In the genomic region with DNA sequence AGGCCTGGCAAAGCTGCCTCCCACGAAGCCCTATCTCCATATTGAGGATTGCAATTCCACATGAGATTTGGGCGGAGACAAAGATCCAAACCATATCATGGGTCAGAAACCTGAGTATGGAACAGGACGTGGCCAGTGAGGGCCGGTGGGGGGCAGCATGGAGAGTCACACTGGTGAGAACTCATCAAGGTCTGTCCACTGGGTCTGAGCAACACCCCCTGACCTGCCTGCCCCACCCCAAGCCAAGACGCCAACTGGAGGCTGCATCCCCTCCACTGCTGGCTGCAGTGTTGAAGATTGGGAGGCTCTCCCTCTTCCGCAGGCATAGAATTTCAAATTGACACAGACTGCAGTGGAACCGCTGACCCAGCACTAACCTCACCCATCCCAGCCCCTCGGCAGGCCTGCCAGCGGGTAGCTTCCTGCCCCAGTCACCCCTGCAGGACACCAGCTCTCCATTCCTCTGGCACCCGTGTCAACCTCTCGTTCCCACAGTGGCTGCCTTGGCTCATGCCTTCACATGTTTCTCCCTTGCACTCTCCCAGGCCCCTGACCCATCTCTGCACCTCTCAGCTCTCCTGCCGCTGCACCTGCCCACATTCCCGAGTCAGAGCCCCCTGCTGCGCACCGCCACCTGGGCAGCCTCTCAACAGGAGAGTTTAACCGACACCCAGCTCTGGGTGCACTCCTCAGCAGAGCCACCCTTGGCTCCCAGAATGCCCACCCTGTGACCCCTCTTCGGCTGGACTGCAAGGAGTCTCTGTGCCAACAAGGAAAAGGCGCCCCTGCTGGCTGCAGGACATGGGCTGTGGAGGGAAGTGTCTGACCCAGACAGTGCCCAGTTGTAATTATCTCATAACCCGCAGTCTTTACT, we compare ENCODE assay signal across 21 cellular contexts. TPM values are rescaled to one million over a fixed set of nuclear protein-coding genes. Genes with fewer than 3 reads are reported as not detected.
DNase-seq lines count a peak whose midpoint lies in the region; ATAC-seq, FAIRE-seq and TF ChIP-seq lines count a peak whose summit lies in the region.
"Had no signal": no experiment of that assay in that cellular context is flagged by ENCODE, and none has a peak within 500 bp of the region (broad histone marks: within the 10 kb centered on the region; RNA-seq: fewer than 3 reads in every experiment).

No MANE protein-coding gene starts in this region.

- peaks cover 3% of the 10 kb centered on the region for H3K4me1 ChIP-seq in RWPE2 (ENCODE audit: insufficient read depth, poor library complexity, severe bottlenecking)
- peaks cover 33% of the 10 kb centered on the region for H3K4me1 ChIP-seq in HepG2 (ENCODE audit: insufficient read depth, low read length)
- no peaks in the 10 kb centered on the region for H3K4me1 ChIP-seq in esophagus squamous epithelium
- H3K4me1 ChIP-seq: uterus had no signal

- no peaks in the 10 kb centered on the region for H3K9me3 Mint-ChIP-seq in activated CD8-positive, alpha-beta T cell treated with anti-CD3 and anti-CD28 coated beads, Interleukin-2, amount 10 ng/mL, durations not matched to agents 7 days and 5 days (ENCODE audit: insufficient read depth)
- peaks cover 9% of the 10 kb centered on the region for H3K9me3 Mint-ChIP-seq in activated CD8-positive, alpha-beta T cell treated with anti-CD3 and anti-CD28 coated beads for 36 hours
- H3K9me3 Mint-ChIP-seq in stimulated activated naive B cell treated with anti-CD40 and anti-IgM and Interleukin-4, amounts not matched to agents 10 μg/mL and 1 μg/mL and 100 μg/mL, for 72 hours: no peaks in the 10 kb centered on the region
- H3K9me3 Mint-ChIP-seq: CD8-positive, alpha-beta T cell had no signal

- CTCF ChIA-PET in activated CD8-positive, alpha-beta T cell treated with anti-CD3 and anti-CD28 coated beads, Interleukin-2, amount 10 ng/mL, durations not matched to agents 7 days and 5 days (lab: Charles Lee): interaction anchor here (2.7 kb wide), 1 partner anchor 9 kb away, joined by 9 read pairs; no protein-coding TSS in a partner anchor
- CTCF ChIA-PET in activated CD8-positive, alpha-beta T cell treated with anti-CD3 and anti-CD28 coated beads for 36 hours (lab: Charles Lee): interaction anchor here (0.9 kb wide), 1 partner anchor 9 kb away, joined by 3 read pairs; no protein-coding TSS in a partner anchor
- CTCF ChIA-PET in HepG2 (lab: Yijun Ruan, JAX; ENCODE audit: low intra/inter-chr PET ratio, low total read pairs): no interaction called here

- 37% methylated on average over 12 of the region's 19 CpGs for WGBS in HepG2 (ENCODE audit: low lambda C conversion rate)
- WGBS in esophagus squamous epithelium, 2 donors: 86 to 88% methylated on average over 12 to 17 of the region's 19 CpGs

- no peaks in the 10 kb centered on the region for H4K20me1 ChIP-seq in HepG2 (ENCODE audit: insufficient read depth, low read length)

- DNase-seq in activated CD8-positive, alpha-beta T cell treated with anti-CD3 and anti-CD28 coated beads, Interleukin-2, amount 10 ng/mL, durations not matched to agents 7 days and 5 days: peak; percentile 17
- DNase-seq in activated CD8-positive, alpha-beta T cell treated with anti-CD3 and anti-CD28 coated beads for 36 hours: no peak
- peak; percentile 59 for DNase-seq in RWPE2 (ENCODE audit: low spot score)
- DNase-seq in HepG2 (ENCODE audit: low spot score): no peak
- no peak for DNase-seq in stimulated activated naive B cell treated with anti-CD40 and anti-IgM and Interleukin-4, amounts not matched to agents 10 μg/mL and 1 μg/mL and 100 μg/mL, for 72 hours
- DNase-seq in esophagus squamous epithelium (lab: John Stamatoyannopoulos, UW): no peak
- no peak for DNase-seq in SKM-1 treated with dmso at 0.1 percent for 144 hours (lab: John Stamatoyannopoulos, UW; ENCODE audit: unreplicated experiment)
- DNase-seq: activated CD4-positive, alpha-beta T cell treated with anti-CD3 and anti-CD28 coated beads for 36 hours; effector memory CD4-positive, alpha-beta T cell; EL; hippocampal formation; NCI-H146; NCI-H446; SHP77 treated with DMSO at 0.1 percent for 48 hours; stimulated activated CD4-positive, alpha-beta T cell treated with anti-CD3 and anti-CD28 coated beads, Interleukin-12 subunit alpha, Interleukin-12 subunit beta, amount 100 ng/mL, for 4 hours; stimulated activated naive CD4-positive, alpha-beta T cell treated with Interleukin-2 at 50 U/mL for 16 hours; T-helper 9 cell; uterus had no signal

- peak overlapping the region; percentile 11 for H3K27ac Mint-ChIP-seq in activated CD8-positive, alpha-beta T cell treated with anti-CD3 and anti-CD28 coated beads, Interleukin-2, amount 10 ng/mL, durations not matched to agents 7 days and 5 days
- H3K27ac Mint-ChIP-seq in activated CD8-positive, alpha-beta T cell treated with anti-CD3 and anti-CD28 coated beads for 36 hours: no peak overlapping the region
- peak overlapping the region; percentile 56 for H3K27ac Mint-ChIP-seq in stimulated activated naive B cell treated with anti-CD40 and anti-IgM and Interleukin-4, amounts not matched to agents 10 μg/mL and 1 μg/mL and 100 μg/mL, for 72 hours
- H3K27ac Mint-ChIP-seq: activated CD4-positive, alpha-beta T cell treated with anti-CD3 and anti-CD28 coated beads for 36 hours had no signal

- intact Hi-C loops in activated CD8-positive, alpha-beta T cell treated with anti-CD3 and anti-CD28 coated beads for 36 hours (cut with micrococcal nuclease): no loop called here
- intact Hi-C loops in HepG2 (cut with micrococcal nuclease; ENCODE audit: unreplicated experiment) (no loop called here), esophagus squamous epithelium (cut with DNase I) (no loop called here)

- H3K79me2 ChIP-seq in HepG2 (ENCODE audit: insufficient read depth, low read length): no peaks in the 10 kb centered on the region

- no peak overlapping the region for H3K4me3 Mint-ChIP-seq in activated CD8-positive, alpha-beta T cell treated with anti-CD3 and anti-CD28 coated beads, Interleukin-2, amount 10 ng/mL, durations not matched to agents 7 days and 5 days
- H3K4me3 Mint-ChIP-seq in activated CD8-positive, alpha-beta T cell treated with anti-CD3 and anti-CD28 coated beads for 36 hours: no peak overlapping the region
- no peak overlapping the region for H3K4me3 Mint-ChIP-seq in stimulated activated naive B cell treated with anti-CD40 and anti-IgM and Interleukin-4, amounts not matched to agents 10 μg/mL and 1 μg/mL and 100 μg/mL, for 72 hours
- H3K4me3 Mint-ChIP-seq: activated CD4-positive, alpha-beta T cell treated with anti-CD3 and anti-CD28 coated beads for 36 hours; CD8-positive, alpha-beta T cell had no signal

- ATAC-seq in activated CD8-positive, alpha-beta T cell treated with anti-CD3 and anti-CD28 coated beads, Interleukin-2, amount 10 ng/mL, durations not matched to agents 7 days and 5 days: no peak
- ATAC-seq in activated CD8-positive, alpha-beta T cell treated with anti-CD3 and anti-CD28 coated beads for 36 hours: no peak
- ATAC-seq in RWPE2 (ENCODE audit: low read depth) (no peak), HepG2 (peak; percentile 48), GM19328 (IDR thresholded peaks at IDR 0.05; ENCODE audit: unreplicated experiment) (no peak)
- ATAC-seq in stimulated activated naive B cell treated with anti-CD40 and anti-IgM and Interleukin-4, amounts not matched to agents 10 μg/mL and 1 μg/mL and 100 μg/mL, for 72 hours (replicated peaks): no peak
- ATAC-seq: activated CD4-positive, alpha-beta T cell treated with anti-CD3 and anti-CD28 coated beads for 36 hours; CD8-positive, alpha-beta T cell had no signal

- H2AFZ ChIP-seq in HepG2 (ENCODE audit: low read length): no peak overlapping the region

- TF ChIP-seq CTCF in activated CD8-positive, alpha-beta T cell treated with anti-CD3 and anti-CD28 coated beads for 36 hours (IDR thresholded peaks at IDR 0.05): no peak
- no peak for TF ChIP-seq CTCF in RWPE2 (IDR thresholded peaks at IDR 0.05; ENCODE audit: poor library complexity, severe bottlenecking)
- TF ChIP-seq CTCF in HepG2 (CRISPR knock-in tag; IDR thresholded peaks at IDR 0.05): peak; percentile 19
- no peak for TF ChIP-seq CTCF in esophagus squamous epithelium (IDR thresholded peaks at IDR 0.05)

- TF ChIP-seq POLR2A in HepG2 (IDR thresholded peaks at IDR 0.05; ENCODE audit: insufficient read depth in 1 of 2, low read depth in 2 of 2, low read length in 2 of 2) (no peak), esophagus squamous epithelium (IDR thresholded peaks at IDR 0.05) (no peak)

- no peaks in the 10 kb centered on the region for H3K36me3 Mint-ChIP-seq in activated CD8-positive, alpha-beta T cell treated with anti-CD3 and anti-CD28 coated beads, Interleukin-2, amount 10 ng/mL, durations not matched to agents 7 days and 5 days (ENCODE audit: low read depth)
- H3K36me3 Mint-ChIP-seq in activated CD8-positive, alpha-beta T cell treated with anti-CD3 and anti-CD28 coated beads for 36 hours (ENCODE audit: low read depth): peaks cover 2% of the 10 kb centered on the region
- H3K36me3 Mint-ChIP-seq in stimulated activated naive B cell treated with anti-CD40 and anti-IgM and Interleukin-4, amounts not matched to agents 10 μg/mL and 1 μg/mL and 100 μg/mL, for 72 hours: no peaks in the 10 kb centered on the region
- H3K36me3 Mint-ChIP-seq: CD8-positive, alpha-beta T cell had no signal

- H3K4me1 Mint-ChIP-seq in activated CD8-positive, alpha-beta T cell treated with anti-CD3 and anti-CD28 coated beads, Interleukin-2, amount 10 ng/mL, durations not matched to agents 7 days and 5 days (ENCODE audit: low read depth): peaks cover 23% of the 10 kb centered on the region
- H3K4me1 Mint-ChIP-seq in activated CD8-positive, alpha-beta T cell treated with anti-CD3 and anti-CD28 coated beads for 36 hours (ENCODE audit: low read depth): peaks cover 19% of the 10 kb centered on the region
- peaks cover 5 to 7% of the 10 kb centered on the region in 2 donors for H3K4me1 Mint-ChIP-seq in stimulated activated naive B cell treated with anti-CD40 and anti-IgM and Interleukin-4, amounts not matched to agents 10 μg/mL and 1 μg/mL and 100 μg/mL, for 72 hours

- no peaks in the 10 kb centered on the region for H3K36me3 ChIP-seq in RWPE2 (ENCODE audit: low read depth)
- no peaks in the 10 kb centered on the region for H3K36me3 ChIP-seq in HepG2 (replicated peaks in 1 of 2; ENCODE audit: control insufficient read depth in 1 of 2, insufficient read depth in 2 of 2, low read length in 2 of 2)
- H3K36me3 ChIP-seq in esophagus squamous epithelium: no peaks in the 10 kb centered on the region
- H3K36me3 ChIP-seq: cardiac muscle cell, uterus had no signal

- in situ Hi-C loops in HepG2 (cut with HindIII; ENCODE audit: extremely low pct_ligation_motif_present, low pct_unique_long_range_greater_than_20kb): loop anchor here (25.0 kb wide), 1 partner anchor 371 kb away; a partner anchor contains a TSS

- BruUV-seq in HepG2 (replicated peaks; lab: Mats Ljungman, UMichigan): no TSS peak

- H3K27ac ChIP-seq in RWPE2 (ENCODE audit: poor library complexity, severe bottlenecking): no peak overlapping the region
- no peak overlapping the region for H3K27ac ChIP-seq in HepG2 (ENCODE audit: extremely low read length, insufficient read depth, low read length)
- H3K27ac ChIP-seq in esophagus squamous epithelium: no peak overlapping the region
- H3K27ac ChIP-seq: cardiac muscle cell, uterus had no signal

- H3K27me3 ChIP-seq in RWPE2 (ENCODE audit: insufficient read depth, poor library complexity, severe bottlenecking): no peaks in the 10 kb centered on the region
- H3K27me3 ChIP-seq in HepG2 (ENCODE audit: control insufficient read depth in 1 of 2, insufficient read depth in 2 of 2, low read length in 2 of 2): peaks cover 0 to 15% of the 10 kb centered on the region in 2 experiments; a peak in 3 of 5 replicates
- H3K27me3 ChIP-seq in esophagus squamous epithelium: no peaks in the 10 kb centered on the region
- H3K27me3 ChIP-seq: cardiac muscle cell, uterus had no signal

- H3K9ac ChIP-seq in HepG2 (ENCODE audit: insufficient read depth, low read depth, low read length): no peak overlapping the region

- POLR2A ChIA-PET in activated CD8-positive, alpha-beta T cell treated with anti-CD3 and anti-CD28 coated beads, Interleukin-2, amount 10 ng/mL, durations not matched to agents 7 days and 5 days (lab: Charles Lee): no interaction called here
- POLR2A ChIA-PET in activated CD8-positive, alpha-beta T cell treated with anti-CD3 and anti-CD28 coated beads for 36 hours (lab: Charles Lee): interaction anchor here (1.5 kb wide), 1 partner anchor 9 kb away, joined by 5 read pairs; no protein-coding TSS in a partner anchor
- POLR2A ChIA-PET in HepG2 (lab: Yijun Ruan, JAX): no interaction called here

- peaks cover 4% of the 10 kb centered on the region for H3K27me3 Mint-ChIP-seq in activated CD8-positive, alpha-beta T cell treated with anti-CD3 and anti-CD28 coated beads, Interleukin-2, amount 10 ng/mL, durations not matched to agents 7 days and 5 days (ENCODE audit: low read depth)
- no peaks in the 10 kb centered on the region for H3K27me3 Mint-ChIP-seq in activated CD8-positive, alpha-beta T cell treated with anti-CD3 and anti-CD28 coated beads for 36 hours
- H3K27me3 Mint-ChIP-seq in stimulated activated naive B cell treated with anti-CD40 and anti-IgM and Interleukin-4, amounts not matched to agents 10 μg/mL and 1 μg/mL and 100 μg/mL, for 72 hours: peaks cover 31 to 43% of the 10 kb centered on the region in 2 donors
- H3K27me3 Mint-ChIP-seq: activated CD4-positive, alpha-beta T cell treated with anti-CD3 and anti-CD28 coated beads for 36 hours had no signal

- no peak for TF ChIP-seq RAD21 in HepG2 (CRISPR knock-in tag; IDR thresholded peaks at IDR 0.05)

- no peak for FAIRE-seq in HepG2 (lab: Jason Lieb, UNC)

- no peak for TF ChIP-seq EP300 in HepG2 (IDR thresholded peaks at IDR 0.05; ENCODE audit: low read depth in 2 of 2, low read length in 2 of 2)
- TF ChIP-seq EP300 in HepG2 (CRISPR knock-in tag; IDR thresholded peaks at IDR 0.05; ENCODE audit: borderline replicate concordance): no peak

- H3K4me3 ChIP-seq in RWPE2 (ENCODE audit: severe bottlenecking) (no peak overlapping the region), HepG2 (replicated peaks in 1 of 3; ENCODE audit: insufficient read depth in 1 of 3, low read depth in 2 of 3, low read length in 3 of 3) (no peak overlapping the region), esophagus squamous epithelium (no peak overlapping the region)
- H3K4me3 ChIP-seq: cardiac muscle cell, uterus had no signal

- no peak overlapping the region for H3K4me2 ChIP-seq in HepG2 (ENCODE audit: low read depth, low read length)

- H3K9me3 ChIP-seq in RWPE2 (ENCODE audit: severe bottlenecking): no peaks in the 10 kb centered on the region
- no peaks in the 10 kb centered on the region for H3K9me3 ChIP-seq in HepG2 (ENCODE audit: low read length)
- H3K9me3 ChIP-seq in esophagus squamous epithelium: no peaks in the 10 kb centered on the region
- H3K9me3 ChIP-seq: uterus had no signal

RNA-seq across cellular contexts. Expression of a gene that starts 45.2 kb away (rescaled TPM):
- 100 to 1,000 TPM; 218 to 223 TPM for total RNA-seq in activated CD8-positive, alpha-beta T cell treated with anti-CD3 and anti-CD28 coated beads, Interleukin-2, amount 10 ng/mL, durations not matched to agents 7 days and 5 days
- 100 to 1,000 TPM; 238 to 242 TPM for total RNA-seq in activated CD8-positive, alpha-beta T cell treated with anti-CD3 and anti-CD28 coated beads for 36 hours
- total RNA-seq in HepG2 (2016; rRNA removed; fragmentation: Illumina TruSeq; extraction: Trizol): 74.3 and 94.8 TPM in 2 replicates
- total RNA-seq in HepG2 (2016; cell fraction: cytosol; rRNA removed; fragmentation: Illumina TruSeq; extraction: Trizol; ENCODE audit: low read depth): 82.8 and 86.5 TPM in 2 replicates
- total RNA-seq in HepG2 (2016; cell fraction: insoluble cytoplasmic fraction; rRNA removed; fragmentation: Illumina TruSeq; extraction: Trizol): 71.4 and 92.2 TPM in 2 replicates
- 125 and 142 TPM in 2 replicates for total RNA-seq in HepG2 (2016; cell fraction: membrane; rRNA removed; fragmentation: Illumina TruSeq; extraction: Trizol)
- 51.6 and 56.6 TPM in 2 replicates for total RNA-seq in HepG2 (2016; cell fraction: nucleus; rRNA removed; fragmentation: Illumina TruSeq; extraction: Trizol)
- 68.1 and 78.5 TPM in 2 replicates for polyA plus RNA-seq in HepG2 (2011; rRNA removed)
- 38.4 and 55.1 TPM in 2 replicates for polyA plus RNA-seq in HepG2 (2011; cell fraction: cytosol; rRNA removed)
- polyA plus RNA-seq in HepG2 (2011; cell fraction: nucleus; rRNA removed): 57.2 and 60.5 TPM in 2 replicates
- 61.1 and 92.0 TPM in 2 replicates for polyA plus RNA-seq in HepG2 (2012)
- polyA plus RNA-seq in HepG2 (2016; cell fraction: cytosol; fragmentation: Illumina TruSeq; extraction: Trizol; ENCODE audit: low read depth): 97.1 and 105 TPM in 2 replicates
- 87.9 and 89.9 TPM in 2 replicates for polyA plus RNA-seq in HepG2 (2016; cell fraction: insoluble cytoplasmic fraction; fragmentation: Illumina TruSeq; extraction: Trizol; ENCODE audit: low read depth)
- 110 and 121 TPM in 2 replicates for polyA plus RNA-seq in HepG2 (2016; cell fraction: membrane; fragmentation: Illumina TruSeq; extraction: Trizol; ENCODE audit: low read depth)
- polyA plus RNA-seq in HepG2 (2016; cell fraction: nucleus; fragmentation: Illumina TruSeq; extraction: Trizol; ENCODE audit: insufficient read depth, low read depth): 63.8 and 64.0 TPM in 2 replicates
- polyA minus RNA-seq in HepG2 (2011; rRNA and poly(A)+ RNA removed; ENCODE audit: low replicate concordance): 69.0 and 106 TPM in 2 replicates
- 67.1 and 70.9 TPM in 2 replicates for polyA minus RNA-seq in HepG2 (2011; cell fraction: cytosol; rRNA and poly(A)+ RNA removed)
- 110 and 115 TPM in 2 replicates for polyA minus RNA-seq in HepG2 (2011; cell fraction: nucleus; rRNA and poly(A)+ RNA removed)
- 10 to 100 TPM; 66.3 to 92.3 (median 83.4) TPM for total RNA-seq in esophagus squamous epithelium

Comparison
In these comparisons a context has a peak if more than half of its experiments do, and no peak if none do; other contexts are left out.
1. DNase-seq: peak in activated CD8-positive, alpha-beta T cell treated with anti-CD3 and anti-CD28 coated beads, Interleukin-2, amount 10 ng/mL, durations not matched to agents 7 days and 5 days (single experiment) and RWPE2 (single experiment); none in activated CD8-positive, alpha-beta T cell treated with anti-CD3 and anti-CD28 coated beads for 36 hours (single experiment), HepG2 (single experiment), stimulated activated naive B cell treated with anti-CD40 and anti-IgM and Interleukin-4, amounts not matched to agents 10 μg/mL and 1 μg/mL and 100 μg/mL, for 72 hours (single experiment), esophagus squamous epithelium (single experiment) and SKM-1 treated with dmso at 0.1 percent for 144 hours (single experiment).